In genomic region chr22:19857382-19857781, GRCh38 we compare ENCODE assay signal across 1 cellular context.
TF ChIP-seq lines count a peak whose summit lies in the region.

No MANE protein-coding gene starts in this region.

TF ChIP-seq in K562, 482 proteins besides CTCF, POLR2A, EP300 and RAD21:
- TF ChIP-seq, protein P1, sequence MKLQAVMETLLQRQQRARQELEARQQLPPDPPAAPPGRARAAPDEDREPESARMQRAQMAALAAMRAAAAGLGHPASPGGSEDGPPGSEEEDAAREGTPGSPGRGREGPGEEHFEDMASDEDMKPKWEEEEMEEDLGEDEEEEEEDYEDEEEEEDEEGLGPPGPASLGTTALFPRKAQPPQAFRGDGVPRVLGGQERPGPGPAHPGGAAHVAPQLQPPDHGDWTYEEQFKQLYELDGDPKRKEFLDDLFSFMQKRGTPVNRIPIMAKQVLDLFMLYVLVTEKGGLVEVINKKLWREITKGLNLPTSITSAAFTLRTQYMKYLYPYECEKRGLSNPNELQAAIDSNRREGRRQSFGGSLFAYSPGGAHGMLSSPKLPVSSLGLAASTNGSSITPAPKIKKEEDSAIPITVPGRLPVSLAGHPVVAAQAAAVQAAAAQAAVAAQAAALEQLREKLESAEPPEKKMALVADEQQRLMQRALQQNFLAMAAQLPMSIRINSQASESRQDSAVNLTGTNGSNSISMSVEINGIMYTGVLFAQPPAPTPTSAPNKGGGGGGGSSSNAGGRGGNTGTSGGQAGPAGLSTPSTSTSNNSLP (IDR thresholded peaks at IDR 0.05; ENCODE audit: borderline replicate concordance, low read depth, low read length), result no peak
- TF ChIP-seq EZH2 (IDR thresholded peaks at IDR 0.05; ENCODE audit: borderline replicate concordance, low read depth, low read length), result no peak
- TF ChIP-seq RFX1 (IDR thresholded peaks at IDR 0.05), result no peak
- TF ChIP-seq KAT2B (IDR thresholded peaks at IDR 0.05; ENCODE audit: low read depth, low read length), result no peak
- no peak for TF ChIP-seq TEAD1 (CRISPR knock-in tag; IDR thresholded peaks at IDR 0.05)
- TF ChIP-seq SRSF7 (optimal IDR thresholded peaks at IDR 0.05; ENCODE audit: low read depth, low read length), result no peak
- TF ChIP-seq E2F3 (CRISPR knock-in tag; IDR thresholded peaks at IDR 0.05), result no peak
- no peak for TF ChIP-seq ZEB2 (IDR thresholded peaks at IDR 0.05)
- TF ChIP-seq PTRF (tag; IDR thresholded peaks at IDR 0.05), result peak; percentile 39; the same call in 1 of the 2 replicates
- 0 out of 4 replicates have a peak, but pooled peaks of 1 of the 2 experiments have one; percentile 0 for TF ChIP-seq TBL1XR1 (IDR thresholded peaks at IDR 0.05; ENCODE audit: low read length in 2 of 2)
- no peak for TF ChIP-seq HNRNPLL (IDR thresholded peaks at IDR 0.05; ENCODE audit: low read depth, low read length, poor library complexity, severe bottlenecking)
- TF ChIP-seq KLF1 (tag; IDR thresholded peaks at IDR 0.05), result 0 out of 2 replicates have a peak, but pooled peaks have one; percentile 25
- no peak for TF ChIP-seq JUN (IDR thresholded peaks at IDR 0.05; ENCODE audit: borderline replicate concordance, low read depth, low read length)
- TF ChIP-seq JUN (CRISPR knock-in tag; IDR thresholded peaks at IDR 0.05; ENCODE audit: borderline replicate concordance), result no peak
- no peak for TF ChIP-seq ZNF124 (CRISPR knock-in tag; IDR thresholded peaks at IDR 0.05)
- TF ChIP-seq IRF9 (tag; IDR thresholded peaks at IDR 0.05), result no peak
- TF ChIP-seq KDM5B (IDR thresholded peaks at IDR 0.05; ENCODE audit: insufficient replicate concordance, low read depth, low read length), result peak; percentile 3
- TF ChIP-seq TRIM24 (IDR thresholded peaks at IDR 0.05), result no peak
